Comparison of ENCODE assay signal across 1 cellular context in the genomic region with DNA sequence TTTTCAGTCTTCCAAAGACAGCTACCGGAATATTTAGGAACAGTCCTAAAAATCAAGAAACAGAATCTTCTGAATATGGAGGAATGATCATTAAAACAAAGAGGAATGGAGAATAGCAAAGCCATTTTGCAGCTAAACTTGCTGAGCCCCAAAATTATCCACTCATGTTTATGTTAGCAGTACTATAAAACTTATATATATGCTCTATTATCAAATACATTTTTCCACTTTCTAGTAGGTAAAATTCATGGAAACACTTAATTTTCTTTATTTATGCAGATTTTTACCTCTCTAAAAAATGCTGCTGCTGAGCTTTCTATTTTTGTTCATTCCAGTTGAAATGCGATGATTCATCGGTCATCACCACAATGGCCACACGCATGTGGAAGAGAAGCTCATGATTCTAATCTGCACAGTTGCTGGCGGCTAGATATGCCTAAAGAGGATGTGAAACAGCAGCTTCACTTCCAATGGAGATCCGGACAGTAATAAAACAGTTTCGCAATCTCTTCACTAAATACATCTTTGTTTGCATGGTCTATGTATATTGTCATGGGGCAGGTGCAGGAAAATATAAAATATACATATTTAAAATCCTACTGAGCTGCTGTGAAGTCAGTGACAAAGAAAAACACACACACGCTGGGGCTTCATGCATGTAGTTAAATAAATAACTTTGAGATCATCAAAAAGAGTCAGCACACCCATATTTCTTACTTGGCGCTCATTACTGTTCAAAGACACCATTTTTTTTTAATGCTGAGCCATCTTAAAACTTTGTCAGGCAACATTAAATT.
A peak's percentile ranks its signal among the peaks of the same experiment; 100 is the strongest.
TF ChIP-seq lines count a peak whose summit lies in the region.

No MANE protein-coding gene starts in this region.

TF ChIP-seq in K562, 482 proteins besides CTCF, POLR2A, EP300 and RAD21 (continued from another document and continues in another):
- TF ChIP-seq, protein P1, sequence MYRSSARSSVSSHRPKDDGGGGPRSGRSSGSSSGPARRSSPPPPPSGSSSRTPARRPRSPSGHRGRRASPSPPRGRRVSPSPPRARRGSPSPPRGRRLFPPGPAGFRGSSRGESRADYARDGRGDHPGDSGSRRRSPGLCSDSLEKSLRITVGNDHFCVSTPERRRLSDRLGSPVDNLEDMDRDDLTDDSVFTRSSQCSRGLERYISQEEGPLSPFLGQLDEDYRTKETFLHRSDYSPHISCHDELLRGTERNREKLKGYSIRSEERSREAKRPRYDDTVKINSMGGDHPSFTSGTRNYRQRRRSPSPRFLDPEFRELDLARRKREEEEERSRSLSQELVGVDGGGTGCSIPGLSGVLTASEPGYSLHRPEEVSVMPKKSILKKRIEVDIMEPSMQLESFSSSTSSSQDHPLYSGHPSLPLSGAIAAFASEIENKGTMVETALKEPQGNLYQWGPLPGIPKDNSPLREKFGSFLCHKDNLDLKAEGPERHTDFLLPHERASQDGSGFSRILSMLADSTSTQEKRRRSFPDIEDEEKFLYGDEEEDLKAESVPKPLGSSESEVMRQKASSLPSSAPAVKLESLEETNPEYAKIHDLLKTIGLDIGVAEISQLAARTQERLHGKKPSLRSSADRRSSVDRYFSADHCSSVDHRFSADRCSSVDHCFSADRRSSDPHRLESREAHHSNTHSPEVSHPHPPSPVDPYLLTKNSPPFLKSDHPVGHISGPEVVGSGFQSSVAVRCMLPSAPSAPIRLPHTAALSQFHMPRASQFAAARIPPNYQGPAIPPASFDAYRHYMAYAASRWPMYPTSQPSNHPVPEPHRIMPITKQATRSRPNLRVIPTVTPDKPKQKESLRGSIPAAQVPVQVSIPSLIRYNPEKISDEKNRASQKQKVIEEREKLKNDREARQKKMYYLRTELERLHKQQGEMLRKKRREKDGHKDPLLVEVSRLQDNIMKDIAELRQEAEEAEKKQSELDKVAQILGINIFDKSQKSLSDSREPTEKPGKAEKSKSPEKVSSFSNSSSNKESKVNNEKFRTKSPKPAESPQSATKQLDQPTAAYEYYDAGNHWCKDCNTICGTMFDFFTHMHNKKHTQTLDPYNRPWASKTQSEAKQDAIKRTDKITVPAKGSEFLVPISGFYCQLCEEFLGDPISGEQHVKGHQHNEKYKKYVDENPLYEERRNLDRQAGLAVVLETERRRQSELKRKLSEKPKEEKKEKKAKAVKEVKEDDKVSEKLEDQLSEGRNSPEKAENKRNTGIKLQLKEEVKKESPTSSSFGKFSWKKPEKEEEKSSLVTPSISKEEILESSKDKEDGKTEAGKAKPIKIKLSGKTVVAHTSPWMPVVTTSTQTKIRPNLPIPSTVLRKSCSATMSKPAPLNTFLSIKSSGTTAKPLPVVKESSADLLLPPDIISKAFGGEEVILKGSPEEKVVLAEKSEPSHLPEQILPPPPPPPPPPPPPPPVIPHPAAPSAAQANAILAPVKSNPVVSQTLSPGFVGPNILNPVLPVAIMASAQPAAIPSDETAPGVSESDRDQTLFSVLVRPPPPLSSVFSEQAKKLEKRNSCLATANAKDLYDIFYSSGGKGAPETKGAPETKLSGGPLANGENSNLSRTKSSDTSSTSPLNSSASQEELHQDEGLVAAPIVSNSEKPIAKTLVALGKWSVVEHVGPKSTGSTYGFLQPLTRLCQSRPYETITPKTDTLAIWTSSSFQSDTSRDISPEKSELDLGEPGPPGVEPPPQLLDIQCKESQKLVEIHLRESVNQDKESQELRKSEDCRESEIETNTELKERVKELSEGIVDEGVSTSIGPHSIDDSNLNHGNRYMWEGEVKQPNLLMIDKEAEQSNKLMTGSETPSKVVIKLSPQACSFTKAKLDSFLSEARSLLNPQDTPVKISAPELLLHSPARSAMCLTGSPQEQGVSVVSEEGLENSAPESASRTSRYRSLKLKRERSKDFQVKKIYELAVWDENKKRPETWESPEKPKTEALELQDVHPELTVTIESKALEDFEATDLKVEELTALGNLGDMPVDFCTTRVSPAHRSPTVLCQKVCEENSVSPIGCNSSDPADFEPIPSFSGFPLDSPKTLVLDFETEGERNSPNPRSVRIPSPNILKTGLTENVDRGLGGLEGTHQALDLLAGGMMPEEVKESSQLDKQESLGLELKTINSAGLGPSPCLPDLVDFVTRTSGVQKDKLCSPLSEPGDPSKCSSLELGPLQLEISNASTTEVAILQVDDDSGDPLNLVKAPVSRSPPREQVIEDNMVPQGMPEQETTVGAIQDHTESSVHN (IDR thresholded peaks at IDR 0.05; ENCODE audit: borderline replicate concordance in 1 of 2, low read depth in 1 of 2), result 0 out of 4 replicates have a peak, but pooled peaks of 1 of the 2 experiments have one; percentile 54
- TF ChIP-seq RFX1 (IDR thresholded peaks at IDR 0.05) (no peak), SMARCE1 (IDR thresholded peaks at IDR 0.05) (peak; percentile 98), NEUROD1 (IDR thresholded peaks at IDR 0.05; ENCODE audit: borderline replicate concordance, low read depth, low read length, partially characterized antibody) (peak; percentile 94), FOXJ2 (tag; IDR thresholded peaks at IDR 0.05) (peak; percentile 64), BMI1 (IDR thresholded peaks at IDR 0.05; ENCODE audit: low read length) (no peak), NCOA1 (IDR thresholded peaks at IDR 0.05; ENCODE audit: low read depth) (peak; percentile 83), SMARCC2 (IDR thresholded peaks at IDR 0.05; ENCODE audit: low read depth) (peak; percentile 95), ZNF589 (CRISPR knock-in tag; IDR thresholded peaks at IDR 0.05; ENCODE audit: low read depth) (no peak), NFIX (CRISPR knock-in tag; IDR thresholded peaks at IDR 0.05; ENCODE audit: low read depth) (no peak), SOX6 (IDR thresholded peaks at IDR 0.05) (peak; percentile 98), GTF2E2 (tag; IDR thresholded peaks at IDR 0.05) (no peak; the same call in 1 of the 2 replicates), SRSF3 (IDR thresholded peaks at IDR 0.05; ENCODE audit: insufficient read depth, low read length) (no peak), STAT5A (IDR thresholded peaks at IDR 0.05; ENCODE audit: borderline replicate concordance, low read length) (peak; percentile 80; the same call in 1 of the 2 replicates), NFXL1 (CRISPR knock-in tag; IDR thresholded peaks at IDR 0.05) (no peak), KDM4B (IDR thresholded peaks at IDR 0.05; ENCODE audit: borderline replicate concordance in 2 of 2, low read depth in 1 of 2) (no peak), KAT7 (CRISPR knock-in tag; IDR thresholded peaks at IDR 0.05; ENCODE audit: borderline replicate concordance) (no peak)
- TF ChIP-seq, protein P2, sequence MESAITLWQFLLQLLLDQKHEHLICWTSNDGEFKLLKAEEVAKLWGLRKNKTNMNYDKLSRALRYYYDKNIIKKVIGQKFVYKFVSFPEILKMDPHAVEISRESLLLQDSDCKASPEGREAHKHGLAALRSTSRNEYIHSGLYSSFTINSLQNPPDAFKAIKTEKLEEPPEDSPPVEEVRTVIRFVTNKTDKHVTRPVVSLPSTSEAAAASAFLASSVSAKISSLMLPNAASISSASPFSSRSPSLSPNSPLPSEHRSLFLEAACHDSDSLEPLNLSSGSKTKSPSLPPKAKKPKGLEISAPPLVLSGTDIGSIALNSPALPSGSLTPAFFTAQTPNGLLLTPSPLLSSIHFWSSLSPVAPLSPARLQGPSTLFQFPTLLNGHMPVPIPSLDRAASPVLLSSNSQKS (CRISPR knock-in tag; IDR thresholded peaks at IDR 0.05), result peak; percentile 26; the same call in 1 of the 2 replicates
- TF ChIP-seq, protein P3, sequence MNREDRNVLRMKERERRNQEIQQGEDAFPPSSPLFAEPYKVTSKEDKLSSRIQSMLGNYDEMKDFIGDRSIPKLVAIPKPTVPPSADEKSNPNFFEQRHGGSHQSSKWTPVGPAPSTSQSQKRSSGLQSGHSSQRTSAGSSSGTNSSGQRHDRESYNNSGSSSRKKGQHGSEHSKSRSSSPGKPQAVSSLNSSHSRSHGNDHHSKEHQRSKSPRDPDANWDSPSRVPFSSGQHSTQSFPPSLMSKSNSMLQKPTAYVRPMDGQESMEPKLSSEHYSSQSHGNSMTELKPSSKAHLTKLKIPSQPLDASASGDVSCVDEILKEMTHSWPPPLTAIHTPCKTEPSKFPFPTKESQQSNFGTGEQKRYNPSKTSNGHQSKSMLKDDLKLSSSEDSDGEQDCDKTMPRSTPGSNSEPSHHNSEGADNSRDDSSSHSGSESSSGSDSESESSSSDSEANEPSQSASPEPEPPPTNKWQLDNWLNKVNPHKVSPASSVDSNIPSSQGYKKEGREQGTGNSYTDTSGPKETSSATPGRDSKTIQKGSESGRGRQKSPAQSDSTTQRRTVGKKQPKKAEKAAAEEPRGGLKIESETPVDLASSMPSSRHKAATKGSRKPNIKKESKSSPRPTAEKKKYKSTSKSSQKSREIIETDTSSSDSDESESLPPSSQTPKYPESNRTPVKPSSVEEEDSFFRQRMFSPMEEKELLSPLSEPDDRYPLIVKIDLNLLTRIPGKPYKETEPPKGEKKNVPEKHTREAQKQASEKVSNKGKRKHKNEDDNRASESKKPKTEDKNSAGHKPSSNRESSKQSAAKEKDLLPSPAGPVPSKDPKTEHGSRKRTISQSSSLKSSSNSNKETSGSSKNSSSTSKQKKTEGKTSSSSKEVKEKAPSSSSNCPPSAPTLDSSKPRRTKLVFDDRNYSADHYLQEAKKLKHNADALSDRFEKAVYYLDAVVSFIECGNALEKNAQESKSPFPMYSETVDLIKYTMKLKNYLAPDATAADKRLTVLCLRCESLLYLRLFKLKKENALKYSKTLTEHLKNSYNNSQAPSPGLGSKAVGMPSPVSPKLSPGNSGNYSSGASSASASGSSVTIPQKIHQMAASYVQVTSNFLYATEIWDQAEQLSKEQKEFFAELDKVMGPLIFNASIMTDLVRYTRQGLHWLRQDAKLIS (CRISPR knock-in tag; IDR thresholded peaks at IDR 0.05), result no peak; the same call in 1 of the 2 replicates
- TF ChIP-seq, protein P4, sequence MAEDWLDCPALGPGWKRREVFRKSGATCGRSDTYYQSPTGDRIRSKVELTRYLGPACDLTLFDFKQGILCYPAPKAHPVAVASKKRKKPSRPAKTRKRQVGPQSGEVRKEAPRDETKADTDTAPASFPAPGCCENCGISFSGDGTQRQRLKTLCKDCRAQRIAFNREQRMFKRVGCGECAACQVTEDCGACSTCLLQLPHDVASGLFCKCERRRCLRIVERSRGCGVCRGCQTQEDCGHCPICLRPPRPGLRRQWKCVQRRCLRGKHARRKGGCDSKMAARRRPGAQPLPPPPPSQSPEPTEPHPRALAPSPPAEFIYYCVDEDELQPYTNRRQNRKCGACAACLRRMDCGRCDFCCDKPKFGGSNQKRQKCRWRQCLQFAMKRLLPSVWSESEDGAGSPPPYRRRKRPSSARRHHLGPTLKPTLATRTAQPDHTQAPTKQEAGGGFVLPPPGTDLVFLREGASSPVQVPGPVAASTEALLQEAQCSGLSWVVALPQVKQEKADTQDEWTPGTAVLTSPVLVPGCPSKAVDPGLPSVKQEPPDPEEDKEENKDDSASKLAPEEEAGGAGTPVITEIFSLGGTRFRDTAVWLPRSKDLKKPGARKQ (CRISPR knock-in tag; IDR thresholded peaks at IDR 0.05), result no peak
- TF ChIP-seq, protein P5, sequence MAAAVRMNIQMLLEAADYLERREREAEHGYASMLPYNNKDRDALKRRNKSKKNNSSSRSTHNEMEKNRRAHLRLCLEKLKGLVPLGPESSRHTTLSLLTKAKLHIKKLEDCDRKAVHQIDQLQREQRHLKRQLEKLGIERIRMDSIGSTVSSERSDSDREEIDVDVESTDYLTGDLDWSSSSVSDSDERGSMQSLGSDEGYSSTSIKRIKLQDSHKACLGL (CRISPR knock-in tag; IDR thresholded peaks at IDR 0.05; ENCODE audit: borderline replicate concordance, poor library complexity, severe bottlenecking), result no peak
- TF ChIP-seq, protein P6, sequence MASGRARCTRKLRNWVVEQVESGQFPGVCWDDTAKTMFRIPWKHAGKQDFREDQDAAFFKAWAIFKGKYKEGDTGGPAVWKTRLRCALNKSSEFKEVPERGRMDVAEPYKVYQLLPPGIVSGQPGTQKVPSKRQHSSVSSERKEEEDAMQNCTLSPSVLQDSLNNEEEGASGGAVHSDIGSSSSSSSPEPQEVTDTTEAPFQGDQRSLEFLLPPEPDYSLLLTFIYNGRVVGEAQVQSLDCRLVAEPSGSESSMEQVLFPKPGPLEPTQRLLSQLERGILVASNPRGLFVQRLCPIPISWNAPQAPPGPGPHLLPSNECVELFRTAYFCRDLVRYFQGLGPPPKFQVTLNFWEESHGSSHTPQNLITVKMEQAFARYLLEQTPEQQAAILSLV (tag; IDR thresholded peaks at IDR 0.05), result peak; percentile 89; the same call in 1 of the 2 replicates
- TF ChIP-seq, protein P7, sequence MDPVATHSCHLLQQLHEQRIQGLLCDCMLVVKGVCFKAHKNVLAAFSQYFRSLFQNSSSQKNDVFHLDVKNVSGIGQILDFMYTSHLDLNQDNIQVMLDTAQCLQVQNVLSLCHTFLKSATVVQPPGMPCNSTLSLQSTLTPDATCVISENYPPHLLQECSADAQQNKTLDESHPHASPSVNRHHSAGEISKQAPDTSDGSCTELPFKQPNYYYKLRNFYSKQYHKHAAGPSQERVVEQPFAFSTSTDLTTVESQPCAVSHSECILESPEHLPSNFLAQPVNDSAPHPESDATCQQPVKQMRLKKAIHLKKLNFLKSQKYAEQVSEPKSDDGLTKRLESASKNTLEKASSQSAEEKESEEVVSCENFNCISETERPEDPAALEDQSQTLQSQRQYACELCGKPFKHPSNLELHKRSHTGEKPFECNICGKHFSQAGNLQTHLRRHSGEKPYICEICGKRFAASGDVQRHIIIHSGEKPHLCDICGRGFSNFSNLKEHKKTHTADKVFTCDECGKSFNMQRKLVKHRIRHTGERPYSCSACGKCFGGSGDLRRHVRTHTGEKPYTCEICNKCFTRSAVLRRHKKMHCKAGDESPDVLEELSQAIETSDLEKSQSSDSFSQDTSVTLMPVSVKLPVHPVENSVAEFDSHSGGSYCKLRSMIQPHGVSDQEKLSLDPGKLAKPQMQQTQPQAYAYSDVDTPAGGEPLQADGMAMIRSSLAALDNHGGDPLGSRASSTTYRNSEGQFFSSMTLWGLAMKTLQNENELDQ (CRISPR knock-in tag; IDR thresholded peaks at IDR 0.05; ENCODE audit: borderline replicate concordance), result no peak
- TF ChIP-seq, protein P8, sequence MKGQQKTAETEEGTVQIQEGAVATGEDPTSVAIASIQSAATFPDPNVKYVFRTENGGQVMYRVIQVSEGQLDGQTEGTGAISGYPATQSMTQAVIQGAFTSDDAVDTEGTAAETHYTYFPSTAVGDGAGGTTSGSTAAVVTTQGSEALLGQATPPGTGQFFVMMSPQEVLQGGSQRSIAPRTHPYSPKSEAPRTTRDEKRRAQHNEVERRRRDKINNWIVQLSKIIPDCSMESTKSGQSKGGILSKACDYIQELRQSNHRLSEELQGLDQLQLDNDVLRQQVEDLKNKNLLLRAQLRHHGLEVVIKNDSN (CRISPR knock-in tag; IDR thresholded peaks at IDR 0.05), result no peak
- TF ChIP-seq, protein P9, sequence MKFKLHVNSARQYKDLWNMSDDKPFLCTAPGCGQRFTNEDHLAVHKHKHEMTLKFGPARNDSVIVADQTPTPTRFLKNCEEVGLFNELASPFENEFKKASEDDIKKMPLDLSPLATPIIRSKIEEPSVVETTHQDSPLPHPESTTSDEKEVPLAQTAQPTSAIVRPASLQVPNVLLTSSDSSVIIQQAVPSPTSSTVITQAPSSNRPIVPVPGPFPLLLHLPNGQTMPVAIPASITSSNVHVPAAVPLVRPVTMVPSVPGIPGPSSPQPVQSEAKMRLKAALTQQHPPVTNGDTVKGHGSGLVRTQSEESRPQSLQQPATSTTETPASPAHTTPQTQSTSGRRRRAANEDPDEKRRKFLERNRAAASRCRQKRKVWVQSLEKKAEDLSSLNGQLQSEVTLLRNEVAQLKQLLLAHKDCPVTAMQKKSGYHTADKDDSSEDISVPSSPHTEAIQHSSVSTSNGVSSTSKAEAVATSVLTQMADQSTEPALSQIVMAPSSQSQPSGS (CRISPR knock-in tag; IDR thresholded peaks at IDR 0.05), result no peak
- TF ChIP-seq, protein P10, sequence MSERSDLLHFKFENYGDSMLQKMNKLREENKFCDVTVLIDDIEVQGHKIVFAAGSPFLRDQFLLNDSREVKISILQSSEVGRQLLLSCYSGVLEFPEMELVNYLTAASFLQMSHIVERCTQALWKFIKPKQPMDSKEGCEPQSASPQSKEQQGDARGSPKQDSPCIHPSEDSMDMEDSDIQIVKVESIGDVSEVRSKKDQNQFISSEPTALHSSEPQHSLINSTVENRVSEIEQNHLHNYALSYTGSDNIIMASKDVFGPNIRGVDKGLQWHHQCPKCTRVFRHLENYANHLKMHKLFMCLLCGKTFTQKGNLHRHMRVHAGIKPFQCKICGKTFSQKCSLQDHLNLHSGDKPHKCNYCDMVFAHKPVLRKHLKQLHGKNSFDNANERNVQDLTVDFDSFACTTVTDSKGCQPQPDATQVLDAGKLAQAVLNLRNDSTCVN (CRISPR knock-in tag; IDR thresholded peaks at IDR 0.05), result no peak
